ENCODE assay signal across 19 cellular contexts in the genomic region with DNA sequence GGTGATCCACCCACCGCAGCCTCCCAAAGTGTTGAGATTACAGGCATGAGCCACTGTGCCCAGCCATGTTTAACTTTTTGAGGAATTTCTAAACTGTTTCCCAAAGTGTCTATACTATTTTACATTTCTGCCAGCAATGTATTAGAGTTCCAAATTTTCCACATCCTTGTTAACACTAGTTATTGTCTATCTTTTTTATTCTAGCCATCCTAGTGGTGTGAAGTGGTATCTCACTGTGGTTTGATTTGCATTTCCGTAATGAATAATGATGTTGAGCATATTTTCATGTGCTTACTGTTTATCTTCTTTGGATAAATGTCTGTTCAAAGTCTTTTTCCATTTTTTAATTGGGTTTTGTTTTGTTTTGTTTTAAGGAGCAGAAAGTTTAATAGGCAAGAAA. TPM values are rescaled to one million over a fixed set of nuclear protein-coding genes. Genes with fewer than 3 reads are reported as not detected.
DNase-seq lines count a peak whose midpoint lies in the region; ATAC-seq and TF ChIP-seq lines count a peak whose summit lies in the region.
"Had no signal": no experiment of that assay in that cellular context is flagged by ENCODE, and none has a peak within 500 bp of the region (broad histone marks: within the 10 kb centered on the region; RNA-seq: fewer than 3 reads in every experiment).

No MANE protein-coding gene starts in this region.

- no peak for TF ChIP-seq RAD21 in SK-N-SH (IDR thresholded peaks at IDR 0.05; ENCODE audit: low read length)

- no peaks in the 10 kb centered on the region for H3K27me3 ChIP-seq in SK-N-SH (ENCODE audit: insufficient read depth)
- H3K27me3 ChIP-seq in thoracic aorta (replicated peaks; ENCODE audit: insufficient read depth): no peaks in the 10 kb centered on the region
- H3K27me3 ChIP-seq: BLaER1, MG63 had no signal

- POLR2A ChIA-PET in SK-N-SH (lab: Yijun Ruan, JAX): no interaction called here

- H3K36me3 ChIP-seq in SK-N-SH (replicated peaks in 1 of 2; ENCODE audit: control insufficient read depth in 1 of 2, insufficient read depth in 2 of 2, low read length in 1 of 2): no peaks in the 10 kb centered on the region
- no peaks in the 10 kb centered on the region for H3K36me3 ChIP-seq in thoracic aorta
- H3K36me3 ChIP-seq: MG63 had no signal

- TF ChIP-seq POLR2A in erythroblast (IDR thresholded peaks at IDR 0.05; ENCODE audit: low read length): no peak

- no peak for TF ChIP-seq EP300 in SK-N-SH (IDR thresholded peaks at IDR 0.05; ENCODE audit: borderline replicate concordance in 1 of 2, low read depth in 1 of 2, low read length in 1 of 2)

- no peak overlapping the region for H3K4me2 ChIP-seq in SK-N-SH
- H3K4me2 ChIP-seq: BLaER1 had no signal

- no peak for ATAC-seq in SK-N-SH treated with all-trans-retinoic acid at 6 μM for 48 hours
- ATAC-seq in thoracic aorta (ENCODE audit: insufficient number of reproducible peaks, low FRiP score, low read depth): no peak
- ATAC-seq in HG02938 (IDR thresholded peaks at IDR 0.05; ENCODE audit: unreplicated experiment): no peak
- ATAC-seq: CD8-positive, alpha-beta T cell; HepG2 had no signal

- H3K9me2 ChIP-seq in SK-N-SH: no peaks in the 10 kb centered on the region

- peak; percentile 15; the same call in 1 of the 2 replicates for TF ChIP-seq CTCF in SK-N-SH (IDR thresholded peaks at IDR 0.05)
- peak; percentile 38 for TF ChIP-seq CTCF in chondrocyte (IDR thresholded peaks at IDR 0.05)
- peak in 2 of 3 experiments; percentile 9 to 18 for TF ChIP-seq CTCF in nephron (IDR thresholded peaks at IDR 0.05; ENCODE audit: unreplicated experiment in 3 of 3)
- TF ChIP-seq CTCF in thoracic aorta (IDR thresholded peaks at IDR 0.05): peak; percentile 28

- no peak overlapping the region for H2AFZ ChIP-seq in SK-N-SH (ENCODE audit: low read depth)

- H3K9me3 ChIP-seq in SK-N-SH (peaks cover 10% of the 10 kb centered on the region; the same call in 1 of the 2 replicates), thoracic aorta (peaks cover 32% of the 10 kb centered on the region)

- H4K20me1 ChIP-seq in SK-N-SH (ENCODE audit: insufficient read depth): no peaks in the 10 kb centered on the region
- H4K20me1 ChIP-seq: BLaER1 had no signal

- H3K79me2 ChIP-seq in SK-N-SH (ENCODE audit: insufficient read depth): no peaks in the 10 kb centered on the region

- H3K4me3 Mint-ChIP-seq in chondrocyte (ENCODE audit: unreplicated experiment) (no peak overlapping the region), nephron (no peak overlapping the region)
- H3K4me3 Mint-ChIP-seq: CD8-positive, alpha-beta T cell had no signal

- CTCF ChIA-PET in SK-N-SH (lab: Yijun Ruan, JAX): no interaction called here

- H3K4me1 Mint-ChIP-seq in chondrocyte (ENCODE audit: low read depth) (peaks cover 5% of the 10 kb centered on the region), nephron (no peaks in the 10 kb centered on the region)

- 100% methylated on average over 2 of the region's 2 CpGs for WGBS in SK-N-SH (ENCODE audit: low lambda C conversion rate)

- H3K4me1 ChIP-seq in SK-N-SH (ENCODE audit: control insufficient read depth in 1 of 2, insufficient read depth in 2 of 2, low read depth in 1 of 2, low read length in 1 of 2) (no peaks in the 10 kb centered on the region), thoracic aorta (ENCODE audit: control insufficient read depth in 1 of 2, low read depth in 2 of 2) (peaks cover 0 to 9% of the 10 kb centered on the region in 2 donors)
- H3K4me1 ChIP-seq: BLaER1 had no signal

- H3K27ac ChIP-seq in SK-N-SH (ENCODE audit: low read depth in 2 of 2, low read length in 1 of 2): no peak overlapping the region
- no peak overlapping the region for H3K27ac ChIP-seq in thoracic aorta
- H3K27ac ChIP-seq: BLaER1 had no signal

- no peaks in the 10 kb centered on the region for H3K27me3 Mint-ChIP-seq in chondrocyte (ENCODE audit: low read depth)
- peaks cover 3% of the 10 kb centered on the region for H3K27me3 Mint-ChIP-seq in nephron (ENCODE audit: low read depth)

- peaks cover 16% of the 10 kb centered on the region for H3K9me3 Mint-ChIP-seq in chondrocyte (ENCODE audit: low read depth)
- H3K9me3 Mint-ChIP-seq in nephron: peaks cover 16% of the 10 kb centered on the region

- H3K36me3 Mint-ChIP-seq in chondrocyte (ENCODE audit: low read depth) (peaks cover 5% of the 10 kb centered on the region), nephron (ENCODE audit: low read depth) (peaks cover 4% of the 10 kb centered on the region)
- H3K36me3 Mint-ChIP-seq: CD8-positive, alpha-beta T cell had no signal

- no peaks in the 10 kb centered on the region for H3F3A ChIP-seq in SK-N-SH (replicated peaks; ENCODE audit: insufficient read depth)

- H3K27ac Mint-ChIP-seq in chondrocyte (ENCODE audit: unreplicated experiment) (no peak overlapping the region), nephron (no peak overlapping the region)
- H3K27ac Mint-ChIP-seq: CD8-positive, alpha-beta T cell had no signal

- H3K4me3 ChIP-seq in SK-N-SH (ENCODE audit: low read depth in 2 of 2, low read length in 1 of 2) (no peak overlapping the region), thoracic aorta (no peak overlapping the region)
- H3K4me3 ChIP-seq: BLaER1, MG63 had no signal

- no peak for DNase-seq in SK-N-SH
- DNase-seq in chondrocyte (ENCODE audit: low spot score): no peak
- DNase-seq in thoracic aorta (ENCODE audit: low spot score): no peak
- DNase-seq in D341Med (ENCODE audit: low spot score): no peak
- no peak for DNase-seq in erythroblast (lab: John Stamatoyannopoulos, UW)
- DNase-seq: 8988T; CD8-positive, alpha-beta T cell; GDM1; GOT3; MG63; NCI-H1105; NCI-H1694 treated with DMSO at 0.1 percent for 48 hours; NCI-H446; RPMI8226 had no signal

- no peak overlapping the region for H3K9ac ChIP-seq in SK-N-SH
- H3K9ac ChIP-seq: BLaER1 had no signal

TF ChIP-seq in SK-N-SH, 30 proteins besides CTCF, POLR2A, EP300 and RAD21 (continues in another document):
- TF ChIP-seq, protein P1, sequence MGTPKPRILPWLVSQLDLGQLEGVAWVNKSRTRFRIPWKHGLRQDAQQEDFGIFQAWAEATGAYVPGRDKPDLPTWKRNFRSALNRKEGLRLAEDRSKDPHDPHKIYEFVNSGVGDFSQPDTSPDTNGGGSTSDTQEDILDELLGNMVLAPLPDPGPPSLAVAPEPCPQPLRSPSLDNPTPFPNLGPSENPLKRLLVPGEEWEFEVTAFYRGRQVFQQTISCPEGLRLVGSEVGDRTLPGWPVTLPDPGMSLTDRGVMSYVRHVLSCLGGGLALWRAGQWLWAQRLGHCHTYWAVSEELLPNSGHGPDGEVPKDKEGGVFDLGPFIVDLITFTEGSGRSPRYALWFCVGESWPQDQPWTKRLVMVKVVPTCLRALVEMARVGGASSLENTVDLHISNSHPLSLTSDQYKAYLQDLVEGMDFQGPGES (IDR thresholded peaks at IDR 0.05; ENCODE audit: low read depth, low read length): no peak
- no peak for TF ChIP-seq RCOR1 (IDR thresholded peaks at IDR 0.05; ENCODE audit: low read length)
- TF ChIP-seq POLR2AphosphoS5 (IDR thresholded peaks at IDR 0.05; ENCODE audit: low read depth, low read length): no peak
- TF ChIP-seq GATA2 (CRISPR knock-in tag; IDR thresholded peaks at IDR 0.05): no peak
- TF ChIP-seq RXRA (IDR thresholded peaks at IDR 0.05; ENCODE audit: borderline replicate concordance, low read depth): no peak
- TF ChIP-seq NRF1 (IDR thresholded peaks at IDR 0.05; ENCODE audit: low read depth, low read length): no peak
- no peak for TF ChIP-seq JUND (IDR thresholded peaks at IDR 0.05)
- TF ChIP-seq MEF2A (IDR thresholded peaks at IDR 0.05; ENCODE audit: borderline replicate concordance, low read depth): no peak
- no peak for TF ChIP-seq SMC3 (IDR thresholded peaks at IDR 0.05; ENCODE audit: low read depth, low read length)
- TF ChIP-seq TEAD4 (IDR thresholded peaks at IDR 0.05; ENCODE audit: borderline replicate concordance, insufficient read depth): no peak

TF ChIP-seq in SK-N-SH treated with all-trans-retinoic acid at 6 μM for 48 hours, 23 proteins besides CTCF, POLR2A, EP300 and RAD21 (continues in another document):
- no peak for TF ChIP-seq ZC3H10 (CRISPR knock-in tag; IDR thresholded peaks at IDR 0.05)
- TF ChIP-seq PATZ1 (CRISPR knock-in tag; IDR thresholded peaks at IDR 0.05; ENCODE audit: borderline replicate concordance): no peak

RNA-seq across cellular contexts. Expression of gene TXNRD1, which starts 14.7 kb away (rescaled TPM):
- polyA plus RNA-seq in SK-N-SH (2012; rRNA removed): 143 and 220 TPM in 2 replicates
- polyA plus RNA-seq in SK-N-SH (2012; cell fraction: cytosol; rRNA removed): 146 and 182 TPM in 2 replicates
- polyA plus RNA-seq in SK-N-SH (2012; cell fraction: nucleus; rRNA removed): 143 and 170 TPM in 2 replicates
- total RNA-seq in chondrocyte: 82.7 to 104 TPM (median 94.5 TPM) in 3 replicates
- 100 to 1,000 TPM; 269 to 332 TPM for total RNA-seq in thoracic aorta
